Comparison of ENCODE assay signal across 8 cellular contexts in genomic region chr7:138396251-138397070, GRCh38.
DNase-seq lines count a peak whose midpoint lies in the region; ATAC-seq and TF ChIP-seq lines count a peak whose summit lies in the region.

No MANE protein-coding gene starts in this region.

- POLR2A ChIA-PET in activated CD4-positive, alpha-beta memory T cell treated with anti-CD3 and anti-CD28 coated beads for 36 hours (lab: Charles Lee), result no interaction called here

- peaks cover 11% of the 10 kb centered on the region for H3K36me3 Mint-ChIP-seq in Calu3 (ENCODE audit: insufficient read depth, unreplicated experiment)
- no peaks in the 10 kb centered on the region for H3K36me3 Mint-ChIP-seq in activated CD4-positive, alpha-beta memory T cell treated with anti-CD3 and anti-CD28 coated beads for 36 hours

- peaks cover 18% of the 10 kb centered on the region for H3K4me1 Mint-ChIP-seq in Calu3 (ENCODE audit: low read depth, unreplicated experiment)
- no peaks in the 10 kb centered on the region for H3K4me1 Mint-ChIP-seq in activated CD4-positive, alpha-beta memory T cell treated with anti-CD3 and anti-CD28 coated beads for 36 hours (ENCODE audit: low read depth)

- DNase-seq in Calu3, result peak; percentile 81
- peak; percentile 47 for DNase-seq in ecto neural progenitor cell (ENCODE audit: low spot score)
- DNase-seq in NCI-H446 treated with DMSO at 0.1 percent for 48 hours (lab: John Stamatoyannopoulos, UW), result no peak
- DNase-seq in NCI-H1694 (lab: John Stamatoyannopoulos, UW), result no peak
- DNase-seq in NOMO-1 treated with DMSO at 0.1 percent for 48 hours (lab: John Stamatoyannopoulos, UW; ENCODE audit: unreplicated experiment), result no peak
- no peak for DNase-seq in activated CD4-positive, alpha-beta memory T cell treated with anti-CD3 and anti-CD28 coated beads for 36 hours

- no TSS peak for BruUV-seq in Calu3 (replicated peaks; lab: Mats Ljungman, UMichigan)

- H3K27me3 Mint-ChIP-seq in Calu3 (ENCODE audit: unreplicated experiment), result no peaks in the 10 kb centered on the region
- no peaks in the 10 kb centered on the region for H3K27me3 Mint-ChIP-seq in activated CD4-positive, alpha-beta memory T cell treated with anti-CD3 and anti-CD28 coated beads for 36 hours

- intact Hi-C loops in Calu3 (cut with micrococcal nuclease; ENCODE audit: unreplicated experiment), result loop anchor here (5.0 kb wide), 2 partner anchors 66 to 234 kb away; partner anchors contain the start of gene TRIM24
- intact Hi-C loops in activated CD4-positive, alpha-beta memory T cell treated with anti-CD3 and anti-CD28 coated beads for 36 hours (cut with micrococcal nuclease), result no loop called here

- H3K4me3 Mint-ChIP-seq in Calu3 (ENCODE audit: low read depth, unreplicated experiment), result peak overlapping the region; percentile 23
- no peak overlapping the region for H3K4me3 Mint-ChIP-seq in activated CD4-positive, alpha-beta memory T cell treated with anti-CD3 and anti-CD28 coated beads for 36 hours

- peak overlapping the region; percentile 77 for H3K27ac Mint-ChIP-seq in Calu3 (ENCODE audit: unreplicated experiment)
- H3K27ac Mint-ChIP-seq in activated CD4-positive, alpha-beta memory T cell treated with anti-CD3 and anti-CD28 coated beads for 36 hours, result no peak overlapping the region

- CTCF ChIA-PET in Calu3 (lab: Charles Lee), result interaction anchor here (0.6 to 0.7 kb wide), 2 partner anchors 43 to 90 kb away, joined by 3 read pairs; no protein-coding TSS in a partner anchor
- CTCF ChIA-PET in activated CD4-positive, alpha-beta memory T cell treated with anti-CD3 and anti-CD28 coated beads for 36 hours (lab: Charles Lee), result no interaction called here

- TF ChIP-seq CTCF in Calu3 (IDR thresholded peaks at IDR 0.05; ENCODE audit: unreplicated experiment), result no peak

- peak; percentile 95 for ATAC-seq in GM19463 (IDR thresholded peaks at IDR 0.05; ENCODE audit: unreplicated experiment)
- ATAC-seq in HG03097 (IDR thresholded peaks at IDR 0.05; ENCODE audit: low FRiP score, unreplicated experiment), result peak; percentile 99

- H3K9me3 Mint-ChIP-seq in Calu3 (ENCODE audit: low read depth, unreplicated experiment), result no peaks in the 10 kb centered on the region
- no peaks in the 10 kb centered on the region for H3K9me3 Mint-ChIP-seq in activated CD4-positive, alpha-beta memory T cell treated with anti-CD3 and anti-CD28 coated beads for 36 hours

Comparison
In these comparisons a context has a peak if more than half of its experiments do, and no peak if none do; other contexts are left out.
1. DNase-seq: peak in Calu3 (single experiment) and ecto neural progenitor cell (single experiment); none in NCI-H446 treated with DMSO at 0.1 percent for 48 hours (single experiment), NCI-H1694 (single experiment), NOMO-1 treated with DMSO at 0.1 percent for 48 hours (single experiment) and activated CD4-positive, alpha-beta memory T cell treated with anti-CD3 and anti-CD28 coated beads for 36 hours (single experiment).